ENCODE assay signal across 1 cellular context in genomic region chr1:234607091-234608025, GRCh38.
A peak's percentile ranks its signal among the peaks of the same experiment; 100 is the strongest.
TF ChIP-seq lines count a peak whose summit lies in the region.

No MANE protein-coding gene starts in this region.

TF ChIP-seq in HepG2, 621 proteins besides CTCF, POLR2A, EP300 and RAD21 (continued from another document and continues in another):
- peak; percentile 42 for TF ChIP-seq HNRNPLL (IDR thresholded peaks at IDR 0.05; ENCODE audit: low read depth, low read length, poor library complexity, severe bottlenecking)
- 0 out of 2 replicates have a peak, but pooled peaks have one; percentile 6 for TF ChIP-seq HNF1B (CRISPR knock-in tag; IDR thresholded peaks at IDR 0.05)
- peak; percentile 23; the same call in 1 of the 2 replicates for TF ChIP-seq HOXA9 (CRISPR knock-in tag; IDR thresholded peaks at IDR 0.05; ENCODE audit: borderline replicate concordance)
- TF ChIP-seq TBP (CRISPR knock-in tag; IDR thresholded peaks at IDR 0.05): no peak
- 0 out of 2 replicates have a peak, but pooled peaks have one; percentile 10 for TF ChIP-seq SPEN (CRISPR knock-in tag; IDR thresholded peaks at IDR 0.05; ENCODE audit: low read depth)
- 0 out of 2 replicates have a peak, but pooled peaks have one; percentile 9 for TF ChIP-seq ZNF646 (CRISPR knock-in tag; IDR thresholded peaks at IDR 0.05)
- TF ChIP-seq RFX3 (CRISPR knock-in tag; IDR thresholded peaks at IDR 0.05): no peak
- TF ChIP-seq ZNF501 (CRISPR knock-in tag; IDR thresholded peaks at IDR 0.05): peak; percentile 11; the same call in 1 of the 2 replicates
- TF ChIP-seq MXI1 (IDR thresholded peaks at IDR 0.05; ENCODE audit: borderline replicate concordance, low read depth, low read length): no peak
- no peak for TF ChIP-seq SP2 (CRISPR knock-in tag; IDR thresholded peaks at IDR 0.05)
- TF ChIP-seq ZMAT3 (CRISPR knock-in tag; conservative IDR thresholded peaks at IDR 0.05): no peak
- 0 out of 2 replicates have a peak, but pooled peaks have one; percentile 11 for TF ChIP-seq TOPORS (CRISPR knock-in tag; IDR thresholded peaks at IDR 0.05)
- TF ChIP-seq FOXA3 (CRISPR knock-in tag; IDR thresholded peaks at IDR 0.05): no peak
- no peak for TF ChIP-seq RNF2 (conservative IDR thresholded peaks at IDR 0.05; ENCODE audit: low read depth)
- peak; percentile 37; the same call in 1 of the 2 replicates for TF ChIP-seq ZNF574 (CRISPR knock-in tag; IDR thresholded peaks at IDR 0.05)
- no peak for TF ChIP-seq ZBTB1 (CRISPR knock-in tag; IDR thresholded peaks at IDR 0.05; ENCODE audit: borderline replicate concordance)
- TF ChIP-seq SMAD3 (CRISPR knock-in tag; IDR thresholded peaks at IDR 0.05): no peak
- TF ChIP-seq ATF1 (CRISPR knock-in tag; IDR thresholded peaks at IDR 0.05): no peak
- peak; percentile 95 for TF ChIP-seq RBM22 (optimal IDR thresholded peaks at IDR 0.05; ENCODE audit: low read length)
- peak; percentile 12; the same call in 1 of the 2 replicates for TF ChIP-seq ZFP91 (CRISPR knock-in tag; IDR thresholded peaks at IDR 0.05; ENCODE audit: borderline replicate concordance)
- TF ChIP-seq BCL3 (CRISPR knock-in tag; IDR thresholded peaks at IDR 0.05): no peak
- TF ChIP-seq REST (IDR thresholded peaks at IDR 0.05; ENCODE audit: borderline replicate concordance in 1 of 2, low read depth in 1 of 2, low read length in 2 of 2): peak in 1 of 2 experiments; percentile 38; a peak in 1 of 4 replicates
- TF ChIP-seq TERF1 (CRISPR knock-in tag; IDR thresholded peaks at IDR 0.05): no peak
- TF ChIP-seq ZNF589 (CRISPR knock-in tag; conservative IDR thresholded peaks at IDR 0.05): 0 out of 2 replicates have a peak, but pooled peaks have one; percentile 15
- TF ChIP-seq ZNF567 (CRISPR knock-in tag; IDR thresholded peaks at IDR 0.05; ENCODE audit: borderline replicate concordance): no peak
- peak; percentile 34; the same call in 1 of the 2 replicates for TF ChIP-seq ZNF891 (CRISPR knock-in tag; IDR thresholded peaks at IDR 0.05)
- TF ChIP-seq ZNF136 (CRISPR knock-in tag; IDR thresholded peaks at IDR 0.05; ENCODE audit: low read depth): 0 out of 2 replicates have a peak, but pooled peaks have one; percentile 18
- TF ChIP-seq TEAD3 (CRISPR knock-in tag; optimal IDR thresholded peaks at IDR 0.05; ENCODE audit: borderline replicate concordance): no peak
- TF ChIP-seq RFX1 (IDR thresholded peaks at IDR 0.05): no peak
- no peak for TF ChIP-seq HMGXB3 (CRISPR knock-in tag; IDR thresholded peaks at IDR 0.05; ENCODE audit: borderline replicate concordance)
- TF ChIP-seq ZNF550 (CRISPR knock-in tag; IDR thresholded peaks at IDR 0.05; ENCODE audit: borderline replicate concordance): no peak
- TF ChIP-seq ZFX (CRISPR knock-in tag; IDR thresholded peaks at IDR 0.05; ENCODE audit: low read depth): peak; percentile 50; the same call in 1 of the 2 replicates
